8 cellular contexts compared by ENCODE assay signal in genomic region chr3:24683511-24684384, GRCh38.
DNase-seq lines count a peak whose midpoint lies in the region; ATAC-seq and TF ChIP-seq lines count a peak whose summit lies in the region.

No MANE protein-coding gene starts in this region.

- POLR2A ChIA-PET in OCI-LY7 (lab: Charles Lee): no interaction called here

- H3K9me3 ChIP-seq in OCI-LY7 (ENCODE audit: low read length) (no peaks in the 10 kb centered on the region), parathyroid adenoma (ENCODE audit: control insufficient read depth, low read length) (no peaks in the 10 kb centered on the region)

- TF ChIP-seq CTCF in GM13977 (IDR thresholded peaks at IDR 0.05; ENCODE audit: extremely low read depth, insufficient read depth, missing control alignments) (peak; percentile 34), OCI-LY7 (conservative IDR thresholded peaks at IDR 0.05; ENCODE audit: low read length) (peak; percentile 65), parathyroid adenoma (IDR thresholded peaks at IDR 0.05) (peak; percentile 53)

- CTCF ChIA-PET in OCI-LY7 (lab: Charles Lee; ENCODE audit: unreplicated experiment): no interaction called here

- peaks cover 36% of the 10 kb centered on the region for H3K4me1 ChIP-seq in ACC112 (ENCODE audit: control insufficient read depth, insufficient read depth, low read length, unreplicated experiment)
- no peaks in the 10 kb centered on the region for H3K4me1 ChIP-seq in OCI-LY7 (ENCODE audit: insufficient read depth, low read length, poor library complexity, severe bottlenecking)
- no peaks in the 10 kb centered on the region for H3K4me1 ChIP-seq in parathyroid adenoma

- DNase-seq in GM13977 (ENCODE audit: low spot score): peak; percentile 4
- DNase-seq in OCI-LY7 (ENCODE audit: low spot score): no peak
- DNase-seq in epithelial cell of prostate (ENCODE audit: low read depth, low spot score): no peak
- no peak for DNase-seq in effector CD8-positive, alpha-beta T cell (lab: John Stamatoyannopoulos, UW)

- H3K36me3 ChIP-seq in ACC112 (ENCODE audit: insufficient read depth, low read length) (no peaks in the 10 kb centered on the region), OCI-LY7 (ENCODE audit: insufficient read depth, low read length) (no peaks in the 10 kb centered on the region), parathyroid adenoma (ENCODE audit: control insufficient read depth, insufficient read depth, low read length) (no peaks in the 10 kb centered on the region)

- BruUV-seq in OCI-LY7 (replicated peaks; lab: Mats Ljungman, UMichigan): no TSS peak

- H3K79me2 ChIP-seq in ACC112 (ENCODE audit: control insufficient read depth, insufficient read depth, low read length, unreplicated experiment) (no peaks in the 10 kb centered on the region), OCI-LY7 (ENCODE audit: insufficient read depth, low read depth, low read length) (no peaks in the 10 kb centered on the region), parathyroid adenoma (no peaks in the 10 kb centered on the region)

- ATAC-seq in HG03354 (IDR thresholded peaks at IDR 0.05; ENCODE audit: poor library complexity, severe bottlenecking, unreplicated experiment): no peak
- ATAC-seq in GM19467 (IDR thresholded peaks at IDR 0.05; ENCODE audit: unreplicated experiment): no peak

- H3K4me3 ChIP-seq in ACC112 (ENCODE audit: low read depth, low read length) (peak overlapping the region; percentile 48), OCI-LY7 (ENCODE audit: low read depth, low read length, poor library complexity, severe bottlenecking) (no peak overlapping the region), parathyroid adenoma (ENCODE audit: low read depth, low read length) (no peak overlapping the region)

- H2AFZ ChIP-seq in ACC112 (ENCODE audit: low read length, unreplicated experiment) (peak overlapping the region; percentile 65), OCI-LY7 (ENCODE audit: low read length) (no peak overlapping the region), parathyroid adenoma (no peak overlapping the region)

- no peaks in the 10 kb centered on the region for H3K9me2 ChIP-seq in OCI-LY7 (ENCODE audit: insufficient read depth, low read length)

- no peak overlapping the region for H3K9ac ChIP-seq in parathyroid adenoma

- in situ Hi-C loops in GM13977 (cut with MboI; ENCODE audit: low pct_unique_long_range_greater_than_20kb, low sequenced_read_pairs, unreplicated experiment): no loop called here

- intact Hi-C loops in OCI-LY7 (cut with micrococcal nuclease; ENCODE audit: unreplicated experiment): no loop called here

- peak overlapping the region; percentile 22 for H3K27ac ChIP-seq in ACC112 (ENCODE audit: low read depth, low read length)
- H3K27ac ChIP-seq in OCI-LY7 (ENCODE audit: low read depth, low read length, poor library complexity, severe bottlenecking): no peak overlapping the region
- peak overlapping the region; percentile 41 for H3K27ac ChIP-seq in epithelial cell of prostate
- no peak overlapping the region for H3K27ac ChIP-seq in parathyroid adenoma

- no peaks in the 10 kb centered on the region for H4K20me1 ChIP-seq in OCI-LY7 (ENCODE audit: insufficient read depth, low read length)

- H3K4me2 ChIP-seq in OCI-LY7 (ENCODE audit: low read length): no peak overlapping the region
- no peak overlapping the region for H3K4me2 ChIP-seq in parathyroid adenoma (ENCODE audit: low read length)

- no peaks in the 10 kb centered on the region for H3K27me3 ChIP-seq in ACC112 (ENCODE audit: insufficient read depth, low read length)
- no peaks in the 10 kb centered on the region for H3K27me3 ChIP-seq in parathyroid adenoma (ENCODE audit: control insufficient read depth, insufficient read depth, low read length)

Comparison
In these comparisons a context has a peak if more than half of its experiments do, and no peak if none do; other contexts are left out.
1. H3K27ac ChIP-seq: peak in ACC112 (single experiment) and epithelial cell of prostate (single experiment); none in OCI-LY7 (single experiment) and parathyroid adenoma (single experiment).
2. Peak in every context shown above with its lines, with median percentiles within 50 percentile points of each other: CTCF ChIP-seq.